8 cellular contexts compared by ENCODE assay signal in genomic region chr17:50783193-50783660, GRCh38. TPM values are rescaled to one million over a fixed set of nuclear protein-coding genes. Genes with fewer than 3 reads are reported as not detected.
DNase-seq lines count a peak whose midpoint lies in the region; ATAC-seq, FAIRE-seq and TF ChIP-seq lines count a peak whose summit lies in the region.

No MANE protein-coding gene starts in this region.

- FAIRE-seq in bronchial epithelial cell (lab: Jason Lieb, UNC) (no peak), kidney (lab: Jason Lieb, UNC) (no peak)

- no peak overlapping the region for H3K27ac ChIP-seq in kidney (ENCODE audit: low read depth in 2 of 2, low read length in 2 of 2)

- H3K9ac ChIP-seq in kidney (ENCODE audit: low read length in 2 of 2): no peak overlapping the region

- no peaks in the 10 kb centered on the region for H3K9me3 ChIP-seq in kidney (ENCODE audit: control insufficient read depth in 1 of 2, low read length in 2 of 2)

- H3K27me3 ChIP-seq in bronchial epithelial cell (ENCODE audit: control insufficient read depth, insufficient read depth, low read length): no peaks in the 10 kb centered on the region

- in situ Hi-C loops in Caki2 (cut with HindIII; ENCODE audit: low pct_unique_long_range_greater_than_20kb, low sequenced_read_pairs): no loop called here

- no peaks in the 10 kb centered on the region for H3K4me1 ChIP-seq in kidney (ENCODE audit: control insufficient read depth in 1 of 2, insufficient read depth in 1 of 2, low read depth in 1 of 2, low read length in 2 of 2)

- intact Hi-C loops in kidney (cut with DNase I): loop anchor here (5.0 kb wide), 1 partner anchor 59 kb away; no protein-coding TSS in a partner anchor

- no peaks in the 10 kb centered on the region for H3K36me3 ChIP-seq in bronchial epithelial cell (ENCODE audit: control insufficient read depth, insufficient read depth, low read length)
- H3K36me3 ChIP-seq in kidney (ENCODE audit: control insufficient read depth in 1 of 2, insufficient read depth in 2 of 2, low read length in 2 of 2): no peaks in the 10 kb centered on the region

- DNase-seq in Caki2 (ENCODE audit: low read depth): peak; percentile 85
- peak; percentile 76 for DNase-seq in NCI-H460 (ENCODE audit: extremely low read depth, low read depth)
- peak; percentile 75 for DNase-seq in bronchial epithelial cell (ENCODE audit: low read depth)
- peak; percentile 93 for DNase-seq in kidney
- peak; percentile 72 to 73 for DNase-seq in stimulated activated CD4-positive, alpha-beta T cell treated with anti-CD3 and anti-CD28 coated beads, Interleukin-1b, Interleukin-23, amount 100 ng/mL, for 4 hours (ENCODE audit: low read depth in 2 of 2)

- H3K4me3 ChIP-seq in bronchial epithelial cell (ENCODE audit: low read depth, low read length): no peak overlapping the region
- no peak overlapping the region for H3K4me3 ChIP-seq in kidney (ENCODE audit: low read length in 2 of 2)

- peak; percentile 48 for ATAC-seq in HG02885 (IDR thresholded peaks at IDR 0.05; ENCODE audit: poor library complexity, unreplicated experiment)
- peak; percentile 83 to 84 for ATAC-seq in activated CD4-positive, CD25-positive, alpha-beta regulatory T cell treated with anti-CD3 and anti-CD28 coated beads, Interleukin-2, amount 50 U/mL, for 24 hours
- ATAC-seq in HG03457 (IDR thresholded peaks at IDR 0.05; ENCODE audit: unreplicated experiment): no peak

- TF ChIP-seq CTCF in bronchial epithelial cell (IDR thresholded peaks at IDR 0.05; ENCODE audit: insufficient read depth, low read length, severe bottlenecking): peak; percentile 97
- peak; percentile 100 for TF ChIP-seq CTCF in kidney (IDR thresholded peaks at IDR 0.05; ENCODE audit: borderline replicate concordance, extremely low read depth, insufficient read depth)

RNA-seq across cellular contexts. Expression of gene ANKRD40CL, which starts 15.9 kb away (rescaled TPM):
- total RNA-seq in Caki2 (2014; rRNA removed; shearing (Covaris generic); ENCODE audit: low replicate concordance): not detected in 2 replicates
- total RNA-seq in NCI-H460 (2014; rRNA removed; shearing (Covaris generic)): not detected in 2 replicates
- not detected in 2 replicates for polyA plus RNA-seq in NCI-H460 (2014; cell fraction: nucleus; rRNA removed)
- not detected in 2 replicates for total RNA-seq in bronchial epithelial cell
- total RNA-seq in kidney: not detected
- not detected for polyA plus RNA-seq in kidney (ENCODE audit: insufficient read depth, low read depth, low replicate concordance)

RNA-seq across cellular contexts. Expression of gene WFIKKN2, which starts 52.2 kb away (rescaled TPM):
- not detected in 2 replicates for total RNA-seq in Caki2 (2014; rRNA removed; shearing (Covaris generic); ENCODE audit: low replicate concordance)
- not detected in 2 replicates for total RNA-seq in NCI-H460 (2014; rRNA removed; shearing (Covaris generic))
- not detected in 2 replicates for polyA plus RNA-seq in NCI-H460 (2014; cell fraction: nucleus; rRNA removed)
- total RNA-seq in bronchial epithelial cell (not detected in 2 replicates), kidney (0.09 TPM)
- not detected for polyA plus RNA-seq in kidney (ENCODE audit: insufficient read depth, low read depth, low replicate concordance)
